In the genomic region with DNA sequence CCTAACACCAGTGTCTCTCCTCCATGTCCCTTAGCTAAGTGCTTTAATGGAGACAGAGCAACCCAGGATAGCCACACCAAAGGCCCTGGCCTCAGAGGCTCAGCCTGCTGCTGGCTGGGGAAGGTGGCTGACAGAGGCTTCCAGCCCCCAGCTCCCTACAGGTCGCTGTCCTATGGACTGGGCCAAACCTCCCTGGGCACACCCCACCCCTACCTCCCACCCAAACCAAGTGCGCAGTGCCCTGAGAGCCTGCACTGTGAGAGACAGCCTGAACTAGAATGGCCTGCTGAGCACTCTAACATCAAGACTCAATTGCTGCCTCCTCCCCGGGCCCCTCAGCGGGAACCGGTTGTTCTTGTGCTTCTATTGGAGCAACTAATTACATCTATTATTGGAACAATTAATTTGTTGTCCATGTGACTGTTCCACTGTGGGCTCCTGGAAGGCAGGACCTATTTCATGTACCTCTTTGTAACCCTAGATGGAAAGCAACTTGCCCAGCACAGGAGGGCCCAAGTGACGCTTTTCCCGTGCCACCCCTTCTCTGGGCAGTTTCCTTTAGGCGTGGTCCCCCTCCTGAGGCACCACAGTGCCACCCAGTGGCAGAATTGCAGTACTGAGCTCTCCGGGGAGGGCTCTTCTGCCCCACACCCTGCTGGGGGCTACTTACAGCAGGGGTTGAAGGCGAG, we compare ENCODE assay signal across 8 cellular contexts.
DNase-seq lines count a peak whose midpoint lies in the region; ATAC-seq and TF ChIP-seq lines count a peak whose summit lies in the region.

No MANE protein-coding gene starts in this region.

- H4K20me1 ChIP-seq in neural progenitor cell (ENCODE audit: low read depth), result no peaks in the 10 kb centered on the region

- H3K9me3 Mint-ChIP-seq in activated T-cell treated with anti-CD3 and anti-CD28 coated beads, Interleukin-2, amount 50 U/mL, for 4 hours, result no peaks in the 10 kb centered on the region
- H3K9me3 Mint-ChIP-seq in neural progenitor cell, result no peaks in the 10 kb centered on the region

- H3K9me3 ChIP-seq in neural progenitor cell (ENCODE audit: low read depth), result no peaks in the 10 kb centered on the region
- H3K9me3 ChIP-seq in stomach, result no peaks in the 10 kb centered on the region

- DNase-seq in DMS79 (lab: John Stamatoyannopoulos, UW) (peak; percentile 9), HUDEP-2 (lab: John Stamatoyannopoulos, UW; ENCODE audit: unreplicated experiment in 76 of 76) (peak in 61 of 76 experiments; percentile 1 to 65 (median 34)), OCI-M1 (lab: John Stamatoyannopoulos, UW) (peak; percentile 80), fibroblast of mammary gland (ENCODE audit: low read depth) (peak; percentile 59), neural progenitor cell (ENCODE audit: low spot score) (peak; percentile 86), stomach (peak; percentile 74)
- DNase-seq in activated T-cell treated with anti-CD3 and anti-CD28 coated beads, Interleukin-2, amount 50 U/mL, for 4 hours, result peak; percentile 71

- H3K4me3 ChIP-seq in fibroblast of mammary gland (ENCODE audit: control insufficient read depth, low read depth, low read length) (no peak overlapping the region), neural progenitor cell (no peak overlapping the region), stomach (no peak overlapping the region)

- H3K4me3 Mint-ChIP-seq in activated T-cell treated with anti-CD3 and anti-CD28 coated beads, Interleukin-2, amount 50 U/mL, for 4 hours, result no peak overlapping the region
- no peak overlapping the region for H3K4me3 Mint-ChIP-seq in neural progenitor cell

- H3K4me1 ChIP-seq in neural progenitor cell (no peaks in the 10 kb centered on the region), stomach (peaks cover 0 to 8% (median 4%) of the 10 kb centered on the region in 4 donors)

- H3K36me3 ChIP-seq in neural progenitor cell (no peaks in the 10 kb centered on the region), stomach (no peaks in the 10 kb centered on the region)

- no peaks in the 10 kb centered on the region for H3K79me2 ChIP-seq in neural progenitor cell (ENCODE audit: low read depth)

- intact Hi-C loops in stomach (cut with DNase I; ENCODE audit: low total_unique reads), result loop anchor here (5.0 kb wide), 1 partner anchor 188 kb away; no protein-coding TSS in a partner anchor

- H3K4me1 Mint-ChIP-seq in activated T-cell treated with anti-CD3 and anti-CD28 coated beads, Interleukin-2, amount 50 U/mL, for 4 hours (ENCODE audit: low read depth), result peaks cover 2% of the 10 kb centered on the region
- H3K4me1 Mint-ChIP-seq in neural progenitor cell, result no peaks in the 10 kb centered on the region

- H3K27ac ChIP-seq in neural progenitor cell (no peak overlapping the region), stomach (no peak overlapping the region)

- H3K27ac Mint-ChIP-seq in neural progenitor cell, result no peak overlapping the region

- TF ChIP-seq CTCF in fibroblast of mammary gland (conservative IDR thresholded peaks at IDR 0.05; ENCODE audit: control insufficient read depth, insufficient read depth, low read depth, low read length), result peak; percentile 97
- peak; percentile 99 for TF ChIP-seq CTCF in neural progenitor cell (IDR thresholded peaks at IDR 0.05)
- peak in 5 of 7 experiments; percentile 89 to 97 (median 95) for TF ChIP-seq CTCF in stomach (IDR thresholded peaks at IDR 0.05)

- peak; percentile 86 for ATAC-seq in GM21515 (IDR thresholded peaks at IDR 0.05; ENCODE audit: unreplicated experiment)
- ATAC-seq in activated T-cell treated with anti-CD3 and anti-CD28 coated beads, Interleukin-2, amount 50 U/mL, for 4 hours, result peak; percentile 99 to 100

- no peak for TF ChIP-seq POLR2A in stomach (IDR thresholded peaks at IDR 0.05)

- no peaks in the 10 kb centered on the region for H3F3A ChIP-seq in neural progenitor cell (ENCODE audit: low read depth)

- H3K27me3 ChIP-seq in neural progenitor cell (no peaks in the 10 kb centered on the region), stomach (no peaks in the 10 kb centered on the region)

- WGBS in stomach, 5 donors, result 23 to 32% (median 27%) methylated on average over 9 to 10 of the region's 10 CpGs

- H3K4me2 ChIP-seq in neural progenitor cell, result no peak overlapping the region

- no peaks in the 10 kb centered on the region for H3K27me3 Mint-ChIP-seq in activated T-cell treated with anti-CD3 and anti-CD28 coated beads, Interleukin-2, amount 50 U/mL, for 4 hours (ENCODE audit: low read depth)
- H3K27me3 Mint-ChIP-seq in neural progenitor cell (ENCODE audit: insufficient read depth, low read depth), result peaks cover 3% of the 10 kb centered on the region

- no peak overlapping the region for H3K9ac ChIP-seq in neural progenitor cell

- no peak for TF ChIP-seq EP300 in stomach (IDR thresholded peaks at IDR 0.05)

- H3K36me3 Mint-ChIP-seq in activated T-cell treated with anti-CD3 and anti-CD28 coated beads, Interleukin-2, amount 50 U/mL, for 4 hours (ENCODE audit: insufficient read depth), result no peaks in the 10 kb centered on the region
- no peaks in the 10 kb centered on the region for H3K36me3 Mint-ChIP-seq in neural progenitor cell

- peak overlapping the region; percentile 36 for H2AFZ ChIP-seq in neural progenitor cell (replicated peaks)

Comparison
In these comparisons a context has a peak if more than half of its experiments do, and no peak if none do; other contexts are left out.
1. DNase-seq: peak in every context shown above with its lines; median percentile 86 in neural progenitor cell; 80 in OCI-M1; 74 in stomach; 71 in activated T-cell treated with anti-CD3 and anti-CD28 coated beads, Interleukin-2, amount 50 U/mL, for 4 hours; 59 in fibroblast of mammary gland; 34 in HUDEP-2; 9 in DMS79.